Comparison of ENCODE assay signal across 9 cellular contexts in genomic region chr10:124290095-124290795, GRCh38.
DNase-seq lines count a peak whose midpoint lies in the region; ATAC-seq and TF ChIP-seq lines count a peak whose summit lies in the region.
"Had no signal": no experiment of that assay in that cellular context is flagged by ENCODE, and none has a peak within 500 bp of the region (broad histone marks: within the 10 kb centered on the region; RNA-seq: fewer than 3 reads in every experiment).

No MANE protein-coding gene starts in this region.

- POLR2A ChIA-PET in naive thymus-derived CD8-positive, alpha-beta T cell (lab: Charles Lee) = no interaction called here

- WGBS in heart right ventricle, 2 donors = 66 to 68% methylated on average over 14 of the region's 14 CpGs

- peak; percentile 48 for ATAC-seq in GM21576 (IDR thresholded peaks at IDR 0.05; ENCODE audit: unreplicated experiment)
- peak in 6 of 8 donors; percentile 21 to 49 (median 42) for ATAC-seq in heart right ventricle
- ATAC-seq in naive thymus-derived CD8-positive, alpha-beta T cell = no peak

- peak; percentile 27 for DNase-seq in DMS 273 treated with DMSO at 0.1 percent for 48 hours (lab: John Stamatoyannopoulos, UW)
- DNase-seq in NCI-H69 (lab: John Stamatoyannopoulos, UW) = peak; percentile 7
- DNase-seq in heart right ventricle = no peak
- no peak for DNase-seq in stimulated activated CD4-positive, alpha-beta T cell treated with anti-CD3 and anti-CD28 coated beads, Interleukin-12 subunit alpha, Interleukin-12 subunit beta, amount 100 ng/mL, for 4 hours
- no peak for DNase-seq in naive thymus-derived CD8-positive, alpha-beta T cell
- no peak for DNase-seq in HCEC 1CT
- no peak for DNase-seq in NCI-H1048 (lab: John Stamatoyannopoulos, UW)

- no peaks in the 10 kb centered on the region for H3K36me3 Mint-ChIP-seq in naive thymus-derived CD8-positive, alpha-beta T cell

- peak overlapping the region in 1 of 10 donors; percentile 10 for H3K4me3 Mint-ChIP-seq in naive thymus-derived CD8-positive, alpha-beta T cell
- H3K4me3 Mint-ChIP-seq: nephron had no signal

- no peaks in the 10 kb centered on the region for H3K27me3 ChIP-seq in heart right ventricle

- H3K4me1 Mint-ChIP-seq in naive thymus-derived CD8-positive, alpha-beta T cell = peaks cover 0 to 13% (median under 1%) of the 10 kb centered on the region in 4 donors

- no peaks in the 10 kb centered on the region for H3K9me3 Mint-ChIP-seq in naive thymus-derived CD8-positive, alpha-beta T cell
- H3K9me3 Mint-ChIP-seq: nephron had no signal

- H3K36me3 ChIP-seq in heart right ventricle = no peaks in the 10 kb centered on the region

- peaks cover 0 to 49% (median 0%) of the 10 kb centered on the region in 9 donors for H3K4me1 ChIP-seq in heart right ventricle

- intact Hi-C loops in heart right ventricle (cut with DNase I) = no loop called here

- no peak overlapping the region for H3K27ac Mint-ChIP-seq in naive thymus-derived CD8-positive, alpha-beta T cell

- H3K4me3 ChIP-seq in heart right ventricle = no peak overlapping the region

- TF ChIP-seq CTCF in heart right ventricle (IDR thresholded peaks at IDR 0.05) = no peak

- H3K27ac ChIP-seq in heart right ventricle = peak overlapping the region in 1 of 10 donors; percentile 85

- no peaks in the 10 kb centered on the region for H3K27me3 Mint-ChIP-seq in naive thymus-derived CD8-positive, alpha-beta T cell

- H3K9me3 ChIP-seq in heart right ventricle = no peaks in the 10 kb centered on the region

Comparison
In these comparisons a context has a peak if more than half of its experiments do, and no peak if none do; other contexts are left out.
1. DNase-seq: peak in DMS 273 treated with DMSO at 0.1 percent for 48 hours (single experiment) and NCI-H69 (single experiment); none in heart right ventricle (0 of 2), stimulated activated CD4-positive, alpha-beta T cell treated with anti-CD3 and anti-CD28 coated beads, Interleukin-12 subunit alpha, Interleukin-12 subunit beta, amount 100 ng/mL, for 4 hours (single experiment), naive thymus-derived CD8-positive, alpha-beta T cell (0 of 10), HCEC 1CT (single experiment) and NCI-H1048 (single experiment).
2. ATAC-seq: peak in GM21576 (single experiment) and heart right ventricle (6 of 8); none in naive thymus-derived CD8-positive, alpha-beta T cell (0 of 2).